ENCODE assay signal across 13 cellular contexts in the genomic region with DNA sequence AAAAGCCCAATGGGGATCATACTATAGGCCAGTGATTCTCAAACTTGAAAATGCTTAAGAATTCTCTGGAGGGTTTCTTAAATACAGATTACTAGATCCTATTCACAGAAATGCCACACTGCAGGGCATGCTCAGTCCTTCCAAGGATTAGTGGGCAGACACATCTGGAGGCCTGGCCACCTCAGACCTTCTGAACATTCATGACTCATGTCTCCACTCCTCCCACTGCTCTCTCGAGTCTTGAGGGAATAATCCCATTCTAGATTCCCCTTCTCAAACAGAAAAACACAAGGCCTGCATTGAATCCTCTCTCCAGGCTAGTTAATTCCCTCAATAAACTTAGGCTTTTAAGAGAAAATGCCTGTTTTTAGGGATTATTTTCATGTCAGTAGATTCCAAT. TPM values are rescaled to one million over a fixed set of nuclear protein-coding genes. Genes with fewer than 3 reads are reported as not detected.
DNase-seq lines count a peak whose midpoint lies in the region; FAIRE-seq and TF ChIP-seq lines count a peak whose summit lies in the region.
"Had no signal": no experiment of that assay in that cellular context is flagged by ENCODE, and none has a peak within 500 bp of the region (broad histone marks: within the 10 kb centered on the region; RNA-seq: fewer than 3 reads in every experiment).

No MANE protein-coding gene starts in this region.

- H3K4ac ChIP-seq in H1 (replicated peaks; ENCODE audit: insufficient read length, low read depth, low read length) (no peak overlapping the region), neuronal stem cell (ENCODE audit: low read length) (no peak overlapping the region)

- H2BK12ac ChIP-seq in H1 (ENCODE audit: low read depth, low read length), result no peak overlapping the region
- no peak overlapping the region for H2BK12ac ChIP-seq in neuronal stem cell (ENCODE audit: low read length)

- H4K5ac ChIP-seq in H1 (ENCODE audit: insufficient read length, low read depth, low read length), result no peak overlapping the region

- TF ChIP-seq EP300 in H1 (IDR thresholded peaks at IDR 0.05; ENCODE audit: borderline replicate concordance in 1 of 2, low read depth in 2 of 2, low read length in 2 of 2), result no peak

- 0 out of 2 replicates have a peak, but pooled peaks cover 1% of the 10 kb centered on the region for H3K23me2 ChIP-seq in H1 (ENCODE audit: low read depth, low read length)

- H2BK5ac ChIP-seq in H1 (ENCODE audit: low read depth, low read length) (no peak overlapping the region), neuronal stem cell (ENCODE audit: low read length) (no peak overlapping the region)

- H3K79me1 ChIP-seq in H1 (ENCODE audit: low read depth, low read length) (no peaks in the 10 kb centered on the region), neuronal stem cell (ENCODE audit: low read depth, low read length) (peaks cover 1% of the 10 kb centered on the region)

- H4K8ac ChIP-seq in H1 (ENCODE audit: extremely low read depth, insufficient read depth, low read length) (no peak overlapping the region), neuronal stem cell (ENCODE audit: low read depth, low read length) (no peak overlapping the region)

- DNase-seq in GM03348 (ENCODE audit: low spot score) (peak; percentile 87), NB4 (ENCODE audit: low read depth) (peak; percentile 32), H1 (ENCODE audit: low read depth in 1 of 2, low spot score in 2 of 2) (no peak), neuronal stem cell (ENCODE audit: low spot score) (no peak), H7 (no peak), inferior parietal cortex (ENCODE audit: extremely low spot score) (no peak), globus pallidus (ENCODE audit: low spot score) (no peak), superior temporal gyrus (ENCODE audit: extremely low spot score) (no peak)
- DNase-seq: Caco-2, heart right ventricle, NCI-H1105 treated with DMSO at 0.1 percent for 48 hours, NCI-H526 treated with DMSO at 0.1 percent for 48 hours had no signal

- H3K18ac ChIP-seq in H1 (ENCODE audit: extremely low read depth, low read length), result no peak overlapping the region
- no peak overlapping the region for H3K18ac ChIP-seq in neuronal stem cell (ENCODE audit: low read length)

- TF ChIP-seq POLR2A in NB4 (IDR thresholded peaks at IDR 0.05; ENCODE audit: extremely low read depth, insufficient read length), result no peak
- TF ChIP-seq POLR2A in H1 (IDR thresholded peaks at IDR 0.05; ENCODE audit: control extremely low read depth in 1 of 2, low read depth in 2 of 2, low read length in 2 of 2), result no peak

- no peak overlapping the region for H2BK15ac ChIP-seq in H1 (ENCODE audit: low read length)
- H2BK15ac ChIP-seq in neuronal stem cell (ENCODE audit: low read length), result no peak overlapping the region

- H3K14ac ChIP-seq in H1 (ENCODE audit: insufficient read length) (no peak overlapping the region), neuronal stem cell (ENCODE audit: low read length) (no peak overlapping the region)

- no peak overlapping the region for H3K23ac ChIP-seq in H1 (ENCODE audit: insufficient read length)
- H3K23ac ChIP-seq in neuronal stem cell (ENCODE audit: low read depth, low read length, poor library complexity), result no peak overlapping the region

- no peaks in the 10 kb centered on the region for H4K20me1 ChIP-seq in H1 (replicated peaks in 1 of 2; ENCODE audit: control insufficient read depth in 1 of 2, insufficient read depth in 2 of 2, low read length in 2 of 2)

- CTCF ChIA-PET in H1 (lab: Charles Lee; ENCODE audit: partially characterized antibody), result no interaction called here

- H3K27me3 ChIP-seq in H1 (replicated peaks in 1 of 4; ENCODE audit: control insufficient read depth in 3 of 4, extremely low read depth in 1 of 4, insufficient read depth in 3 of 4, low read length in 3 of 4) (no peaks in the 10 kb centered on the region), neuronal stem cell (ENCODE audit: control insufficient read depth in 3 of 3, insufficient read depth in 3 of 3, low read depth in 1 of 3, low read length in 3 of 3) (no peaks in the 10 kb centered on the region), H7 (ENCODE audit: control insufficient read depth, insufficient read depth, low read length) (no peaks in the 10 kb centered on the region)
- H3K27me3 ChIP-seq: heart right ventricle had no signal

- no peak overlapping the region for H2BK20ac ChIP-seq in H1 (ENCODE audit: low read length)

- H3K56ac ChIP-seq in H1 (replicated peaks; ENCODE audit: insufficient read length, low read depth, low read length), result no peak overlapping the region

- no peak for FAIRE-seq in H1 (lab: Jason Lieb, UNC)
- FAIRE-seq: GM12878 had no signal

- WGBS in H1 (ENCODE audit: extremely low coverage in 1 of 2, insufficient coverage in 1 of 2, insufficient read length in 1 of 2, insufficient replicate concordance in 2 of 2, low coverage in 1 of 2, low lambda C conversion rate in 2 of 2, missing lambda C conversion rate in 1 of 2), 2 experiments, result 89% methylated on average over 1 of the region's 1 CpG; no CpG with 5 or more reads in 1 of the 2 experiments
- WGBS in neuronal stem cell (ENCODE audit: extremely low coverage in 2 of 2, insufficient read length in 2 of 2, insufficient replicate concordance in 1 of 2), 2 donors, result no CpG with 5 or more reads among the region's 1 CpG

- H3K79me2 ChIP-seq in H1 (ENCODE audit: control insufficient read depth in 1 of 2, insufficient read depth in 2 of 2, low read length in 2 of 2), result no peaks in the 10 kb centered on the region

- no peaks in the 10 kb centered on the region for H3K4me1 ChIP-seq in H1 (replicated peaks in 1 of 4; ENCODE audit: control insufficient read depth in 3 of 4, insufficient read depth in 4 of 4, low read length in 3 of 4)
- H3K4me1 ChIP-seq in neuronal stem cell (ENCODE audit: control insufficient read depth in 2 of 2, insufficient read depth in 1 of 2, low read depth in 1 of 2, low read length in 2 of 2), result peaks cover 5 to 6% of the 10 kb centered on the region in 2 donors
- H3K4me1 ChIP-seq: Caco-2, heart right ventricle had no signal

- TF ChIP-seq CTCF in NB4 (IDR thresholded peaks at IDR 0.05; ENCODE audit: low read depth, low read length) (no peak), H1 (IDR thresholded peaks at IDR 0.05; ENCODE audit: control extremely low read depth in 1 of 3, insufficient read depth in 1 of 3, low read depth in 1 of 3, low read length in 3 of 3) (no peak)

- H3K9me3 ChIP-seq in H1 (ENCODE audit: insufficient read depth in 2 of 2, low read depth in 1 of 2, low read length in 1 of 2) (peaks cover 0 to 6% of the 10 kb centered on the region in 2 experiments; a peak in 1 of 4 replicates), neuronal stem cell (replicated peaks in 1 of 2; ENCODE audit: control insufficient read depth in 2 of 2, insufficient read depth in 1 of 2, low read depth in 1 of 2, low read length in 2 of 2) (no peaks in the 10 kb centered on the region)
- H3K9me3 ChIP-seq: Caco-2 had no signal

- H3K27ac ChIP-seq in H1 (ENCODE audit: low read depth, low read length) (no peak overlapping the region), neuronal stem cell (replicated peaks; ENCODE audit: low read length) (peak overlapping the region; percentile 59)
- H3K27ac ChIP-seq: heart right ventricle had no signal

- H2AFZ ChIP-seq in H1 (ENCODE audit: low read length) (no peak overlapping the region), neuronal stem cell (ENCODE audit: low read length) (no peak overlapping the region)

- POLR2A ChIA-PET in H1 (lab: Charles Lee; ENCODE audit: partially characterized antibody), result interaction anchor here (1.1 kb wide), 1 partner anchor 9 kb away, joined by 3 read pairs; no protein-coding TSS in a partner anchor

- TF ChIP-seq RAD21 in H1 (IDR thresholded peaks at IDR 0.05 in 1 of 2, conservative IDR thresholded peaks at IDR 0.05 in 1 of 2; ENCODE audit: low read depth in 2 of 2, low read length in 2 of 2), result no peak

- no peak overlapping the region for H2AK5ac ChIP-seq in H1 (ENCODE audit: low read depth, low read length)
- no peak overlapping the region for H2AK5ac ChIP-seq in neuronal stem cell (ENCODE audit: low read depth, low read length)

- no peaks in the 10 kb centered on the region for H3K36me3 ChIP-seq in H1 (ENCODE audit: control insufficient read depth in 2 of 4, insufficient read depth in 4 of 4, low read length in 3 of 4)
- H3K36me3 ChIP-seq in neuronal stem cell (replicated peaks in 1 of 2; ENCODE audit: control insufficient read depth in 2 of 2, insufficient read depth in 2 of 2, low read length in 2 of 2), result no peaks in the 10 kb centered on the region
- H3K36me3 ChIP-seq in H7 (replicated peaks; ENCODE audit: control insufficient read depth, insufficient read depth, low read length), result no peaks in the 10 kb centered on the region
- H3K36me3 ChIP-seq: heart right ventricle had no signal

- H4K91ac ChIP-seq in H1 (replicated peaks; ENCODE audit: insufficient read length, low read length) (peak overlapping the region; percentile 40), neuronal stem cell (ENCODE audit: low read depth, low read length, poor library complexity) (no peak overlapping the region)

- H3K4me3 ChIP-seq in NB4 (ENCODE audit: low read depth, low read length) (no peak overlapping the region), H1 (ENCODE audit: extremely low read depth in 1 of 4, insufficient read depth in 2 of 4, low read depth in 3 of 4, low read length in 4 of 4) (no peak overlapping the region), neuronal stem cell (ENCODE audit: low read length in 2 of 2) (no peak overlapping the region), H7 (ENCODE audit: insufficient read depth, low read depth, low read length) (no peak overlapping the region)
- H3K4me3 ChIP-seq: GM12878, heart right ventricle had no signal

- no peak overlapping the region for H3K9ac ChIP-seq in H1 (replicated peaks in 1 of 4; ENCODE audit: extremely low read depth in 1 of 4, low read depth in 3 of 4, low read length in 3 of 4)
- no peak overlapping the region for H3K9ac ChIP-seq in neuronal stem cell (ENCODE audit: low read depth, low read length, poor library complexity)

- H2BK120ac ChIP-seq in H1 (replicated peaks; ENCODE audit: low read depth, low read length), result no peak overlapping the region
- no peak overlapping the region for H2BK120ac ChIP-seq in neuronal stem cell (ENCODE audit: low read depth, low read length)

- H3K4me2 ChIP-seq in H1 (ENCODE audit: insufficient read depth in 1 of 2, low read depth in 2 of 2, low read length in 2 of 2), result no peak overlapping the region
- H3K4me2 ChIP-seq in neuronal stem cell (ENCODE audit: insufficient read depth, low read length, poor library complexity, severe bottlenecking), result no peak overlapping the region

RNA-seq across cellular contexts. Expression of a gene that starts 22.1 kb away (rescaled TPM):
- 15.4 and 15.8 TPM in 2 replicates for total RNA-seq in H1 (2021; fragmentation: NEBNext Ultra II Directional; extraction: Animal tissue kit (Norgen Biotek cat#: 25700))
- polyA plus RNA-seq in H1 (2011; rRNA removed), result 9.4 and 10.9 TPM in 2 replicates
- polyA plus RNA-seq in H1 (2011; cell fraction: cytosol; rRNA removed), result 10.1 TPM
- 16.4 TPM for polyA plus RNA-seq in H1 (2011; cell fraction: nucleus; rRNA removed)
- polyA plus RNA-seq in H1 (2012, experiment 1 of 2), result 9.2 to 14.0 TPM (median 12.0 TPM) in 4 replicates
- 2.0 TPM for polyA plus RNA-seq in H1 (2012, experiment 2 of 2)
- polyA plus RNA-seq in H1 (2013, experiment 1 of 2), result 15.1 TPM
- 14.2 TPM for polyA plus RNA-seq in H1 (2013, experiment 2 of 2)
- polyA minus RNA-seq in H1 (2011; rRNA and poly(A)+ RNA removed), result 18.7 and 25.0 TPM in 2 replicates
- 10.0 TPM for polyA minus RNA-seq in H1 (2011; cell fraction: cytosol; rRNA and poly(A)+ RNA removed)
- polyA minus RNA-seq in H1 (2011; cell fraction: nucleus; rRNA and poly(A)+ RNA removed), result 24.6 TPM
- polyA plus RNA-seq in neuronal stem cell (2013, experiment 1 of 2), result 15.0 TPM
- polyA plus RNA-seq in neuronal stem cell (2013, experiment 2 of 2), result 15.7 TPM
- total RNA-seq in H7 (2014; rRNA removed; shearing (Covaris generic)), result 6.4 and 9.4 TPM in 2 replicates

RNA-seq across cellular contexts. Expression of a gene that starts 41.0 kb away (rescaled TPM):
- 20.2 and 21.4 TPM in 2 replicates for total RNA-seq in H1 (2021; fragmentation: NEBNext Ultra II Directional; extraction: Animal tissue kit (Norgen Biotek cat#: 25700))
- 5.1 and 5.3 TPM in 2 replicates for polyA plus RNA-seq in H1 (2011; rRNA removed)
- 8.4 TPM for polyA plus RNA-seq in H1 (2011; cell fraction: cytosol; rRNA removed)
- polyA plus RNA-seq in H1 (2011; cell fraction: nucleus; rRNA removed), result 7.3 TPM
- 8.1 to 11.6 TPM (median 10.8 TPM) in 4 replicates for polyA plus RNA-seq in H1 (2012, experiment 1 of 2)
- polyA plus RNA-seq in H1 (2012, experiment 2 of 2), result 1.4 TPM
- polyA plus RNA-seq in H1 (2013, experiment 1 of 2), result 11.6 TPM
- polyA plus RNA-seq in H1 (2013, experiment 2 of 2), result 11.0 TPM
- 12.3 and 16.0 TPM in 2 replicates for polyA minus RNA-seq in H1 (2011; rRNA and poly(A)+ RNA removed)
- 11.3 TPM for polyA minus RNA-seq in H1 (2011; cell fraction: cytosol; rRNA and poly(A)+ RNA removed)
- 17.8 TPM for polyA minus RNA-seq in H1 (2011; cell fraction: nucleus; rRNA and poly(A)+ RNA removed)
- 12.8 TPM for polyA plus RNA-seq in neuronal stem cell (2013, experiment 1 of 2)
- polyA plus RNA-seq in neuronal stem cell (2013, experiment 2 of 2), result 12.4 TPM
- total RNA-seq in H7 (2014; rRNA removed; shearing (Covaris generic)), result 5.6 and 8.8 TPM in 2 replicates

Comparison
In these comparisons a context has a peak if more than half of its experiments do, and no peak if none do; other contexts are left out.
1. DNase-seq: peak in GM03348 (single experiment) and NB4 (single experiment); none in H1 (0 of 2), neuronal stem cell (single experiment), H7 (single experiment), inferior parietal cortex (single experiment), globus pallidus (single experiment) and superior temporal gyrus (single experiment).